In genomic region chr3:9749333-9749662, GRCh38 we compare ENCODE assay signal across 8 cellular contexts. TPM values are rescaled to one million over a fixed set of nuclear protein-coding genes. Genes with fewer than 3 reads are reported as not detected.
A peak's percentile ranks its signal among the peaks of the same experiment; 100 is the strongest.
DNase-seq lines count a peak whose midpoint lies in the region; ATAC-seq, FAIRE-seq and TF ChIP-seq lines count a peak whose summit lies in the region.

No MANE protein-coding gene starts in this region.

- H3K27me3 Mint-ChIP-seq in activated CD4-positive, alpha-beta T cell treated with anti-CD3 and anti-CD28 coated beads, Interleukin-2, amount 10 ng/mL, durations not matched to agents 7 days and 5 days: no peaks in the 10 kb centered on the region

- peak overlapping the region; percentile 77 for H3K9ac ChIP-seq in HepG2 (ENCODE audit: insufficient read depth, low read depth, low read length)

- peaks cover 60% of the 10 kb centered on the region for H3K36me3 Mint-ChIP-seq in activated CD4-positive, alpha-beta T cell treated with anti-CD3 and anti-CD28 coated beads, Interleukin-2, amount 10 ng/mL, durations not matched to agents 7 days and 5 days (ENCODE audit: low read depth)

- TF ChIP-seq CTCF in ascending aorta (IDR thresholded peaks at IDR 0.05) (no peak), HepG2 (CRISPR knock-in tag; IDR thresholded peaks at IDR 0.05) (no peak), thyroid gland (IDR thresholded peaks at IDR 0.05) (no peak)

- TSS peak; percentile 76 for BruUV-seq in HepG2 (replicated peaks; lab: Mats Ljungman, UMichigan)

- peak overlapping the region; percentile 90 for H3K4me2 ChIP-seq in HepG2 (ENCODE audit: low read depth, low read length)

- peak overlapping the region; percentile 67 to 70 for H3K4me3 ChIP-seq in ascending aorta
- peak overlapping the region; percentile 78 to 89 (median 83) for H3K4me3 ChIP-seq in HepG2 (replicated peaks in 1 of 3; ENCODE audit: insufficient read depth in 1 of 3, low read depth in 2 of 3, low read length in 3 of 3)
- H3K4me3 ChIP-seq in thyroid gland (replicated peaks in 1 of 3): peak overlapping the region in 2 of 3 donors; percentile 42 to 65

- TF ChIP-seq EP300 in HepG2 (IDR thresholded peaks at IDR 0.05; ENCODE audit: low read depth in 2 of 2, low read length in 2 of 2): no peak
- no peak for TF ChIP-seq EP300 in HepG2 (CRISPR knock-in tag; IDR thresholded peaks at IDR 0.05; ENCODE audit: borderline replicate concordance)

- peak overlapping the region; percentile 96 for H3K27ac Mint-ChIP-seq in activated CD4-positive, alpha-beta T cell treated with anti-CD3 and anti-CD28 coated beads, Interleukin-2, amount 10 ng/mL, durations not matched to agents 7 days and 5 days

- no peak for TF ChIP-seq POLR2A in HepG2 (IDR thresholded peaks at IDR 0.05; ENCODE audit: insufficient read depth in 1 of 2, low read depth in 2 of 2, low read length in 2 of 2)
- no peak for TF ChIP-seq POLR2A in thyroid gland (IDR thresholded peaks at IDR 0.05)

- peak overlapping the region; percentile 94 for H3K4me3 Mint-ChIP-seq in activated CD4-positive, alpha-beta T cell treated with anti-CD3 and anti-CD28 coated beads, Interleukin-2, amount 10 ng/mL, durations not matched to agents 7 days and 5 days

- intact Hi-C loops in ascending aorta (cut with DNase I): loop anchor here (1.0 kb wide), 3 partner anchors 18 to 44 kb away; partner anchors contain the start of genes ARPC4 and BRPF1
- intact Hi-C loops in HepG2 (cut with micrococcal nuclease; ENCODE audit: unreplicated experiment): loop anchor here (1.0 kb wide), 1 partner anchor 18 kb away; the partner anchor contains the start of gene BRPF1
- intact Hi-C loops in thyroid gland (cut with DNase I): loop anchor here (2.0 kb wide), 1 partner anchor 16 kb away; no protein-coding TSS in a partner anchor

- H3K9me3 Mint-ChIP-seq in activated CD4-positive, alpha-beta T cell treated with anti-CD3 and anti-CD28 coated beads, Interleukin-2, amount 10 ng/mL, durations not matched to agents 7 days and 5 days: no peaks in the 10 kb centered on the region

- ATAC-seq in HepG2: peak; percentile 22
- no peak for ATAC-seq in GM21529 (IDR thresholded peaks at IDR 0.05; ENCODE audit: unreplicated experiment)
- ATAC-seq in HG02798 (IDR thresholded peaks at IDR 0.05; ENCODE audit: poor library complexity, unreplicated experiment): no peak

- H3K36me3 ChIP-seq in ascending aorta: peaks cover 36 to 48% of the 10 kb centered on the region in 2 donors
- peaks cover 33 to 45% of the 10 kb centered on the region in 2 experiments for H3K36me3 ChIP-seq in HepG2 (replicated peaks in 1 of 2; ENCODE audit: control insufficient read depth in 1 of 2, insufficient read depth in 2 of 2, low read length in 2 of 2)
- H3K36me3 ChIP-seq in thyroid gland: peaks cover 34% of the 10 kb centered on the region in 2 donors

- peaks cover 13% of the 10 kb centered on the region for H3K79me2 ChIP-seq in HepG2 (ENCODE audit: insufficient read depth, low read length)

- no peak for DNase-seq in activated CD4-positive, alpha-beta T cell treated with anti-CD3 and anti-CD28 coated beads, Interleukin-2, amount 10 ng/mL, durations not matched to agents 7 days and 5 days
- DNase-seq in activated CD4-positive, alpha-beta T cell treated with anti-CD3 and anti-CD28 coated beads for 4 hours: no peak
- DNase-seq in ascending aorta (ENCODE audit: low spot score in 2 of 2): no peak
- no peak for DNase-seq in HepG2 (ENCODE audit: low spot score)
- DNase-seq in thyroid gland: no peak
- no peak for DNase-seq in NCI-H345 (lab: John Stamatoyannopoulos, UW)

- H3K4me1 ChIP-seq in ascending aorta: peaks cover 4 to 14% of the 10 kb centered on the region in 2 donors
- H3K4me1 ChIP-seq in HepG2 (ENCODE audit: insufficient read depth, low read length): peaks cover 19% of the 10 kb centered on the region
- peaks cover 9 to 20% of the 10 kb centered on the region in 2 donors for H3K4me1 ChIP-seq in thyroid gland

- CTCF ChIA-PET in activated CD4-positive, alpha-beta T cell treated with anti-CD3 and anti-CD28 coated beads, Interleukin-2, amount 10 ng/mL, durations not matched to agents 7 days and 5 days (lab: Charles Lee): interaction anchor here (0.8 to 11.1 kb wide), 2 partner anchors 14 to 43 kb away, joined by 3 to 93 read pairs; partner anchors contain the start of genes ARPC4, BRPF1 and TADA3
- CTCF ChIA-PET in HepG2 (lab: Yijun Ruan, JAX; ENCODE audit: low intra/inter-chr PET ratio, low total read pairs): no interaction called here

- H4K20me1 ChIP-seq in HepG2 (ENCODE audit: insufficient read depth, low read length): no peaks in the 10 kb centered on the region

- H2AFZ ChIP-seq in HepG2 (ENCODE audit: low read length): no peak overlapping the region

- H3K27ac ChIP-seq in ascending aorta: peak overlapping the region; percentile 76 to 84
- H3K27ac ChIP-seq in HepG2 (ENCODE audit: extremely low read length, insufficient read depth, low read length): peak overlapping the region; percentile 72
- peak overlapping the region; percentile 76 to 90 (median 82) for H3K27ac ChIP-seq in thyroid gland

- H3K27me3 ChIP-seq in ascending aorta (no peaks in the 10 kb centered on the region), HepG2 (ENCODE audit: control insufficient read depth in 1 of 2, insufficient read depth in 2 of 2, low read length in 2 of 2) (no peaks in the 10 kb centered on the region), thyroid gland (no peaks in the 10 kb centered on the region)

- H3K9me3 ChIP-seq in ascending aorta: no peaks in the 10 kb centered on the region
- H3K9me3 ChIP-seq in HepG2 (ENCODE audit: low read length): no peaks in the 10 kb centered on the region
- no peaks in the 10 kb centered on the region for H3K9me3 ChIP-seq in thyroid gland

- 31% methylated on average over 16 of the region's 21 CpGs for WGBS in HepG2 (ENCODE audit: low lambda C conversion rate)
- 6 to 22% methylated on average over 13 to 15 of the region's 21 CpGs for WGBS in thyroid gland, 2 donors

- POLR2A ChIA-PET in activated CD4-positive, alpha-beta T cell treated with anti-CD3 and anti-CD28 coated beads, Interleukin-2, amount 10 ng/mL, durations not matched to agents 7 days and 5 days (lab: Charles Lee): interaction anchor here (0.9 kb wide), 1 partner anchor 59 kb away, joined by 3 read pairs; no protein-coding TSS in a partner anchor
- POLR2A ChIA-PET in HepG2 (lab: Yijun Ruan, JAX): interaction anchor here (1.0 to 4.0 kb wide), 11 partner anchors 11 to 197 kb away, joined by 3 to 50 read pairs (median 7); partner anchors contain the start of genes ARPC4, BRPF1, CAMK1 and TADA3

- FAIRE-seq in HepG2 (lab: Jason Lieb, UNC): no peak

- in situ Hi-C loops in HepG2 (cut with HindIII; ENCODE audit: extremely low pct_ligation_motif_present, low pct_unique_long_range_greater_than_20kb): no loop called here

- TF ChIP-seq RAD21 in HepG2 (CRISPR knock-in tag; IDR thresholded peaks at IDR 0.05): no peak

- peaks cover 38% of the 10 kb centered on the region for H3K4me1 Mint-ChIP-seq in activated CD4-positive, alpha-beta T cell treated with anti-CD3 and anti-CD28 coated beads, Interleukin-2, amount 10 ng/mL, durations not matched to agents 7 days and 5 days

RNA-seq across cellular contexts. Expression of gene OGG1, which starts 0.5 kb away (rescaled TPM):
- 10 to 100 TPM; 42.3 to 47.9 TPM for total RNA-seq in activated CD4-positive, alpha-beta T cell treated with anti-CD3 and anti-CD28 coated beads, Interleukin-2, amount 10 ng/mL, durations not matched to agents 7 days and 5 days
- total RNA-seq in ascending aorta (36.0 TPM), HepG2 (2016; rRNA removed; fragmentation: Illumina TruSeq; extraction: Trizol) (23.8 and 28.7 TPM in 2 replicates), thyroid gland (10 to 100 TPM; 23.7 to 46.6 (median 30.3) TPM)
- total RNA-seq in HepG2 (2016; cell fraction: cytosol; rRNA removed; fragmentation: Illumina TruSeq; extraction: Trizol; ENCODE audit: low read depth): 45.5 and 45.8 TPM in 2 replicates
- 26.5 and 28.3 TPM in 2 replicates for total RNA-seq in HepG2 (2016; cell fraction: insoluble cytoplasmic fraction; rRNA removed; fragmentation: Illumina TruSeq; extraction: Trizol)
- total RNA-seq in HepG2 (2016; cell fraction: membrane; rRNA removed; fragmentation: Illumina TruSeq; extraction: Trizol): 17.8 and 19.8 TPM in 2 replicates
- total RNA-seq in HepG2 (2016; cell fraction: nucleus; rRNA removed; fragmentation: Illumina TruSeq; extraction: Trizol): 23.3 and 24.6 TPM in 2 replicates
- polyA plus RNA-seq in HepG2 (2011; rRNA removed): 33.2 and 38.9 TPM in 2 replicates
- polyA plus RNA-seq in HepG2 (2011; cell fraction: cytosol; rRNA removed): 23.2 and 27.3 TPM in 2 replicates
- 48.7 and 59.7 TPM in 2 replicates for polyA plus RNA-seq in HepG2 (2011; cell fraction: nucleus; rRNA removed)
- 19.0 and 19.1 TPM in 2 replicates for polyA plus RNA-seq in HepG2 (2012)
- 9.3 and 10.9 TPM in 2 replicates for polyA plus RNA-seq in HepG2 (2016; cell fraction: cytosol; fragmentation: Illumina TruSeq; extraction: Trizol; ENCODE audit: low read depth)
- polyA plus RNA-seq in HepG2 (2016; cell fraction: insoluble cytoplasmic fraction; fragmentation: Illumina TruSeq; extraction: Trizol; ENCODE audit: low read depth): 31.9 and 32.4 TPM in 2 replicates
- polyA plus RNA-seq in HepG2 (2016; cell fraction: membrane; fragmentation: Illumina TruSeq; extraction: Trizol; ENCODE audit: low read depth): 15.9 and 18.6 TPM in 2 replicates
- 26.3 and 38.4 TPM in 2 replicates for polyA plus RNA-seq in HepG2 (2016; cell fraction: nucleus; fragmentation: Illumina TruSeq; extraction: Trizol; ENCODE audit: insufficient read depth, low read depth)
- polyA minus RNA-seq in HepG2 (2011; rRNA and poly(A)+ RNA removed; ENCODE audit: low replicate concordance): 89.8 and 134 TPM in 2 replicates
- 15.1 and 17.1 TPM in 2 replicates for polyA minus RNA-seq in HepG2 (2011; cell fraction: cytosol; rRNA and poly(A)+ RNA removed)
- 56.5 and 63.9 TPM in 2 replicates for polyA minus RNA-seq in HepG2 (2011; cell fraction: nucleus; rRNA and poly(A)+ RNA removed)

RNA-seq across cellular contexts. Expression of gene BRPF1, which starts 17.8 kb away (rescaled TPM):
- total RNA-seq in activated CD4-positive, alpha-beta T cell treated with anti-CD3 and anti-CD28 coated beads, Interleukin-2, amount 10 ng/mL, durations not matched to agents 7 days and 5 days: 10 to 100 TPM; 51.3 to 51.6 TPM
- total RNA-seq in ascending aorta (18.6 TPM), HepG2 (2016; rRNA removed; fragmentation: Illumina TruSeq; extraction: Trizol) (7.5 and 10.0 TPM in 2 replicates), thyroid gland (10 to 100 TPM; 19.4 to 36.6 (median 20.3) TPM)
- 1.9 and 2.6 TPM in 2 replicates for total RNA-seq in HepG2 (2016; cell fraction: cytosol; rRNA removed; fragmentation: Illumina TruSeq; extraction: Trizol; ENCODE audit: low read depth)
- 6.6 and 9.5 TPM in 2 replicates for total RNA-seq in HepG2 (2016; cell fraction: insoluble cytoplasmic fraction; rRNA removed; fragmentation: Illumina TruSeq; extraction: Trizol)
- total RNA-seq in HepG2 (2016; cell fraction: membrane; rRNA removed; fragmentation: Illumina TruSeq; extraction: Trizol): 4.2 and 4.4 TPM in 2 replicates
- total RNA-seq in HepG2 (2016; cell fraction: nucleus; rRNA removed; fragmentation: Illumina TruSeq; extraction: Trizol): 11.3 and 13.7 TPM in 2 replicates
- polyA plus RNA-seq in HepG2 (2011; rRNA removed): 7.3 and 7.4 TPM in 2 replicates
- polyA plus RNA-seq in HepG2 (2011; cell fraction: cytosol; rRNA removed): 4.3 and 5.0 TPM in 2 replicates
- 26.1 and 36.3 TPM in 2 replicates for polyA plus RNA-seq in HepG2 (2011; cell fraction: nucleus; rRNA removed)
- polyA plus RNA-seq in HepG2 (2012): 6.0 and 6.8 TPM in 2 replicates
- polyA plus RNA-seq in HepG2 (2016; cell fraction: cytosol; fragmentation: Illumina TruSeq; extraction: Trizol; ENCODE audit: low read depth): 0.49 and 0.61 TPM in 2 replicates
- polyA plus RNA-seq in HepG2 (2016; cell fraction: insoluble cytoplasmic fraction; fragmentation: Illumina TruSeq; extraction: Trizol; ENCODE audit: low read depth): 6.7 and 7.2 TPM in 2 replicates
- 1.5 and 1.6 TPM in 2 replicates for polyA plus RNA-seq in HepG2 (2016; cell fraction: membrane; fragmentation: Illumina TruSeq; extraction: Trizol; ENCODE audit: low read depth)
- 29.3 and 31.8 TPM in 2 replicates for polyA plus RNA-seq in HepG2 (2016; cell fraction: nucleus; fragmentation: Illumina TruSeq; extraction: Trizol; ENCODE audit: insufficient read depth, low read depth)
- polyA minus RNA-seq in HepG2 (2011; rRNA and poly(A)+ RNA removed; ENCODE audit: low replicate concordance): 9.9 and 28.6 TPM in 2 replicates
- 3.2 and 6.0 TPM in 2 replicates for polyA minus RNA-seq in HepG2 (2011; cell fraction: cytosol; rRNA and poly(A)+ RNA removed)
- polyA minus RNA-seq in HepG2 (2011; cell fraction: nucleus; rRNA and poly(A)+ RNA removed): 12.9 and 15.8 TPM in 2 replicates

RNA-seq across cellular contexts. Expression of gene CAMK1, which starts 20.4 kb away (rescaled TPM):
- 10 to 100 TPM; 18.8 to 19.0 TPM for total RNA-seq in activated CD4-positive, alpha-beta T cell treated with anti-CD3 and anti-CD28 coated beads, Interleukin-2, amount 10 ng/mL, durations not matched to agents 7 days and 5 days
- 82.9 TPM for total RNA-seq in ascending aorta
- total RNA-seq in HepG2 (2016; rRNA removed; fragmentation: Illumina TruSeq; extraction: Trizol): 51.8 and 53.3 TPM in 2 replicates
- 40.6 and 50.9 TPM in 2 replicates for total RNA-seq in HepG2 (2016; cell fraction: cytosol; rRNA removed; fragmentation: Illumina TruSeq; extraction: Trizol; ENCODE audit: low read depth)
- 49.0 and 53.3 TPM in 2 replicates for total RNA-seq in HepG2 (2016; cell fraction: insoluble cytoplasmic fraction; rRNA removed; fragmentation: Illumina TruSeq; extraction: Trizol)
- total RNA-seq in HepG2 (2016; cell fraction: membrane; rRNA removed; fragmentation: Illumina TruSeq; extraction: Trizol): 44.9 and 61.9 TPM in 2 replicates
- 26.4 and 30.0 TPM in 2 replicates for total RNA-seq in HepG2 (2016; cell fraction: nucleus; rRNA removed; fragmentation: Illumina TruSeq; extraction: Trizol)
- polyA plus RNA-seq in HepG2 (2011; rRNA removed): 26.4 and 27.7 TPM in 2 replicates
- 25.3 and 29.8 TPM in 2 replicates for polyA plus RNA-seq in HepG2 (2011; cell fraction: cytosol; rRNA removed)
- polyA plus RNA-seq in HepG2 (2011; cell fraction: nucleus; rRNA removed): 30.9 and 36.6 TPM in 2 replicates
- polyA plus RNA-seq in HepG2 (2012): 17.5 and 20.2 TPM in 2 replicates
- polyA plus RNA-seq in HepG2 (2016; cell fraction: cytosol; fragmentation: Illumina TruSeq; extraction: Trizol; ENCODE audit: low read depth): 36.8 and 48.6 TPM in 2 replicates
- 45.8 and 51.6 TPM in 2 replicates for polyA plus RNA-seq in HepG2 (2016; cell fraction: insoluble cytoplasmic fraction; fragmentation: Illumina TruSeq; extraction: Trizol; ENCODE audit: low read depth)
- 36.9 and 45.8 TPM in 2 replicates for polyA plus RNA-seq in HepG2 (2016; cell fraction: membrane; fragmentation: Illumina TruSeq; extraction: Trizol; ENCODE audit: low read depth)
- 55.8 and 58.3 TPM in 2 replicates for polyA plus RNA-seq in HepG2 (2016; cell fraction: nucleus; fragmentation: Illumina TruSeq; extraction: Trizol; ENCODE audit: insufficient read depth, low read depth)
- polyA minus RNA-seq in HepG2 (2011; rRNA and poly(A)+ RNA removed; ENCODE audit: low replicate concordance): 4.7 and 17.6 TPM in 2 replicates
- polyA minus RNA-seq in HepG2 (2011; cell fraction: cytosol; rRNA and poly(A)+ RNA removed): 8.4 and 15.1 TPM in 2 replicates
- polyA minus RNA-seq in HepG2 (2011; cell fraction: nucleus; rRNA and poly(A)+ RNA removed): 8.4 and 10.3 TPM in 2 replicates
- total RNA-seq in thyroid gland: 10 to 100 TPM; 32.1 to 44.8 (median 35.9) TPM

RNA-seq across cellular contexts. Expression of gene TADA3, which starts 43.0 kb away (rescaled TPM):
- total RNA-seq in activated CD4-positive, alpha-beta T cell treated with anti-CD3 and anti-CD28 coated beads, Interleukin-2, amount 10 ng/mL, durations not matched to agents 7 days and 5 days: 10 to 100 TPM; 77.6 to 82.3 TPM
- total RNA-seq in ascending aorta: 106 TPM
- total RNA-seq in HepG2 (2016; rRNA removed; fragmentation: Illumina TruSeq; extraction: Trizol): 37.1 and 43.3 TPM in 2 replicates
- 40.6 and 44.9 TPM in 2 replicates for total RNA-seq in HepG2 (2016; cell fraction: cytosol; rRNA removed; fragmentation: Illumina TruSeq; extraction: Trizol; ENCODE audit: low read depth)
- total RNA-seq in HepG2 (2016; cell fraction: insoluble cytoplasmic fraction; rRNA removed; fragmentation: Illumina TruSeq; extraction: Trizol): 36.0 and 42.7 TPM in 2 replicates
- total RNA-seq in HepG2 (2016; cell fraction: membrane; rRNA removed; fragmentation: Illumina TruSeq; extraction: Trizol): 75.9 and 78.8 TPM in 2 replicates
- 19.3 and 22.3 TPM in 2 replicates for total RNA-seq in HepG2 (2016; cell fraction: nucleus; rRNA removed; fragmentation: Illumina TruSeq; extraction: Trizol)
- 32.1 and 34.4 TPM in 2 replicates for polyA plus RNA-seq in HepG2 (2011; rRNA removed)
- polyA plus RNA-seq in HepG2 (2011; cell fraction: cytosol; rRNA removed): 33.5 and 41.6 TPM in 2 replicates
- 31.8 and 32.8 TPM in 2 replicates for polyA plus RNA-seq in HepG2 (2011; cell fraction: nucleus; rRNA removed)
- polyA plus RNA-seq in HepG2 (2012): 29.5 and 31.4 TPM in 2 replicates
- polyA plus RNA-seq in HepG2 (2016; cell fraction: cytosol; fragmentation: Illumina TruSeq; extraction: Trizol; ENCODE audit: low read depth): 76.9 and 79.2 TPM in 2 replicates
- polyA plus RNA-seq in HepG2 (2016; cell fraction: insoluble cytoplasmic fraction; fragmentation: Illumina TruSeq; extraction: Trizol; ENCODE audit: low read depth): 59.1 and 65.5 TPM in 2 replicates
- 95.4 and 101 TPM in 2 replicates for polyA plus RNA-seq in HepG2 (2016; cell fraction: membrane; fragmentation: Illumina TruSeq; extraction: Trizol; ENCODE audit: low read depth)
- polyA plus RNA-seq in HepG2 (2016; cell fraction: nucleus; fragmentation: Illumina TruSeq; extraction: Trizol; ENCODE audit: insufficient read depth, low read depth): 46.7 and 52.3 TPM in 2 replicates
- 35.7 and 37.3 TPM in 2 replicates for polyA minus RNA-seq in HepG2 (2011; rRNA and poly(A)+ RNA removed; ENCODE audit: low replicate concordance)
- polyA minus RNA-seq in HepG2 (2011; cell fraction: cytosol; rRNA and poly(A)+ RNA removed): 27.4 and 29.7 TPM in 2 replicates
- polyA minus RNA-seq in HepG2 (2011; cell fraction: nucleus; rRNA and poly(A)+ RNA removed): 12.6 and 14.8 TPM in 2 replicates
- total RNA-seq in thyroid gland: 10 to 100 TPM; 64.2 to 93.3 (median 83.3) TPM

RNA-seq across cellular contexts. Expression of gene ARPC4, which starts 43.6 kb away (rescaled TPM):
- total RNA-seq in activated CD4-positive, alpha-beta T cell treated with anti-CD3 and anti-CD28 coated beads, Interleukin-2, amount 10 ng/mL, durations not matched to agents 7 days and 5 days: 100 to 1,000 TPM; 258 to 299 TPM
- total RNA-seq in ascending aorta (160 TPM), HepG2 (2016; rRNA removed; fragmentation: Illumina TruSeq; extraction: Trizol) (73.9 and 83.6 TPM in 2 replicates), thyroid gland (100 to 1,000 TPM; 155 to 232 (median 187) TPM)
- total RNA-seq in HepG2 (2016; cell fraction: cytosol; rRNA removed; fragmentation: Illumina TruSeq; extraction: Trizol; ENCODE audit: low read depth): 33.6 and 36.2 TPM in 2 replicates
- total RNA-seq in HepG2 (2016; cell fraction: insoluble cytoplasmic fraction; rRNA removed; fragmentation: Illumina TruSeq; extraction: Trizol): 70.0 and 87.2 TPM in 2 replicates
- 53.3 and 56.0 TPM in 2 replicates for total RNA-seq in HepG2 (2016; cell fraction: membrane; rRNA removed; fragmentation: Illumina TruSeq; extraction: Trizol)
- 59.7 and 66.4 TPM in 2 replicates for total RNA-seq in HepG2 (2016; cell fraction: nucleus; rRNA removed; fragmentation: Illumina TruSeq; extraction: Trizol)
- polyA plus RNA-seq in HepG2 (2011; rRNA removed): 27.2 and 30.1 TPM in 2 replicates
- polyA plus RNA-seq in HepG2 (2011; cell fraction: cytosol; rRNA removed): 38.6 and 40.7 TPM in 2 replicates
- 29.3 and 34.8 TPM in 2 replicates for polyA plus RNA-seq in HepG2 (2011; cell fraction: nucleus; rRNA removed)
- polyA plus RNA-seq in HepG2 (2012): 27.0 and 41.3 TPM in 2 replicates
- polyA plus RNA-seq in HepG2 (2016; cell fraction: cytosol; fragmentation: Illumina TruSeq; extraction: Trizol; ENCODE audit: low read depth): 28.3 and 37.9 TPM in 2 replicates
- 75.5 and 85.0 TPM in 2 replicates for polyA plus RNA-seq in HepG2 (2016; cell fraction: insoluble cytoplasmic fraction; fragmentation: Illumina TruSeq; extraction: Trizol; ENCODE audit: low read depth)
- polyA plus RNA-seq in HepG2 (2016; cell fraction: membrane; fragmentation: Illumina TruSeq; extraction: Trizol; ENCODE audit: low read depth): 43.0 TPM in 2 replicates
- 75.8 and 91.3 TPM in 2 replicates for polyA plus RNA-seq in HepG2 (2016; cell fraction: nucleus; fragmentation: Illumina TruSeq; extraction: Trizol; ENCODE audit: insufficient read depth, low read depth)
- 36.5 and 108 TPM in 2 replicates for polyA minus RNA-seq in HepG2 (2011; rRNA and poly(A)+ RNA removed; ENCODE audit: low replicate concordance)
- 34.9 and 44.1 TPM in 2 replicates for polyA minus RNA-seq in HepG2 (2011; cell fraction: cytosol; rRNA and poly(A)+ RNA removed)
- polyA minus RNA-seq in HepG2 (2011; cell fraction: nucleus; rRNA and poly(A)+ RNA removed): 62.7 and 78.3 TPM in 2 replicates
